In the genomic region with DNA sequence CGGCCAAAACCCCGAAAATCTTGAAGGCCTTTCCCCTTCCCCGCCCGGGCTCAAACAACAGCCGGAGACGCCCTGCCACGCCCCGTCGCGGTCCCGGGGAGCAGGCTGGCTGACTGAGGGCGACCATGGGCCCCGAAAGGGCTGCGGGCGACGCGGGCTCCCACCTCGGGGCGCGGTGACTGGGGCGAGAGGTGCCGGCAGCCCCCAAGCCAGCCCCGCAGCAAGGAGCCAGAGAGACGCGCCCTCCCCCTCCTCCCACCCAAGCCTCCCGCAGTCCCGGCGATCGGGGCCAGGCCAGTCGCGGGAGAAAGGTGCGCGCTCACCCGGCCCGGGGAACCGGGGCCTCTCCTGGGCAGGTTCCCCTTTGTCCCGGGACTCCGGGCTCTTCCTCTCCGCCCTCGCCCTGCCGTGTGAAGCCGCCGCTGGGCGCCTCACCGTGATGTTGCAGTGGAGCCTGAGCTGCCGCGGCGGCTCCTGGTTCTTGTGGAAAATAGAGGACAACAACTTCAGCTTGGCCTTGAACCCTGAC, we compare ENCODE assay signal across 8 cellular contexts. TPM values are rescaled to one million over a fixed set of nuclear protein-coding genes. Genes with fewer than 3 reads are reported as not detected.
DNase-seq lines count a peak whose midpoint lies in the region; ATAC-seq and TF ChIP-seq lines count a peak whose summit lies in the region.

No MANE protein-coding gene starts in this region.

- H3K4me3 Mint-ChIP-seq in activated naive CD8-positive, alpha-beta T cell treated with anti-CD3 and anti-CD28 coated beads, Interleukin-2, amount 50 U/mL, for 24 hours = peak overlapping the region; percentile 81

- H3K9me3 ChIP-seq in AG04450 (ENCODE audit: control insufficient read depth, insufficient read depth, low read length) = peaks cover 2% of the 10 kb centered on the region; the same call in 1 of the 2 replicates

- H3K27me3 ChIP-seq in AG04450 (ENCODE audit: control insufficient read depth, insufficient read depth, low read length) = no peaks in the 10 kb centered on the region

- H3K4me1 Mint-ChIP-seq in activated naive CD8-positive, alpha-beta T cell treated with anti-CD3 and anti-CD28 coated beads, Interleukin-2, amount 50 U/mL, for 24 hours = peaks cover 11% of the 10 kb centered on the region

- peak overlapping the region; percentile 88 for H3K27ac ChIP-seq in AG04450 (ENCODE audit: low read depth, low read length)

- POLR2A ChIA-PET in AG04450 (lab: Yijun Ruan, JAX) = interaction anchor here (1.5 kb wide), 2 partner anchors 9 to 398 kb away, joined by 9 read pairs; no protein-coding TSS in a partner anchor

- peak; percentile 65 for ATAC-seq in GM21529 (IDR thresholded peaks at IDR 0.05; ENCODE audit: unreplicated experiment)
- ATAC-seq in SK-N-SH treated with all-trans-retinoic acid at 6 μM for 48 hours = peak; percentile 81
- peak; percentile 57 for ATAC-seq in activated naive CD8-positive, alpha-beta T cell treated with anti-CD3 and anti-CD28 coated beads, Interleukin-2, amount 50 U/mL, for 24 hours
- peak; percentile 70 to 83 for ATAC-seq in left cardiac atrium
- no peak for ATAC-seq in GM19328 (IDR thresholded peaks at IDR 0.05; ENCODE audit: unreplicated experiment)
- no peak for ATAC-seq in HG03520 (IDR thresholded peaks at IDR 0.05; ENCODE audit: unreplicated experiment)

- CTCF ChIA-PET in AG04450 (lab: Charles Lee) = interaction anchor here (0.6 to 1.6 kb wide), 11 partner anchors 7 to 909 kb away, joined by 3 to 7 read pairs (median 4); no protein-coding TSS in a partner anchor

- no peak for DNase-seq in AG04450 (ENCODE audit: low read depth, low spot score)
- peak; percentile 58 for DNase-seq in activated naive CD8-positive, alpha-beta T cell treated with anti-CD3 and anti-CD28 coated beads, Interleukin-2, amount 50 U/mL, for 24 hours
- DNase-seq in left cardiac atrium = peak; percentile 61
- peak; percentile 89 for DNase-seq in retina

- H3K9me3 Mint-ChIP-seq in activated naive CD8-positive, alpha-beta T cell treated with anti-CD3 and anti-CD28 coated beads, Interleukin-2, amount 50 U/mL, for 24 hours = no peaks in the 10 kb centered on the region

- intact Hi-C loops in left cardiac atrium (cut with DNase I) = no loop called here

- no peak for TF ChIP-seq CTCF in AG04450 (IDR thresholded peaks at IDR 0.05; ENCODE audit: low read depth, low read length)

- no peaks in the 10 kb centered on the region for H3K27me3 Mint-ChIP-seq in activated naive CD8-positive, alpha-beta T cell treated with anti-CD3 and anti-CD28 coated beads, Interleukin-2, amount 50 U/mL, for 24 hours

- peak overlapping the region; percentile 64 for H3K27ac Mint-ChIP-seq in activated naive CD8-positive, alpha-beta T cell treated with anti-CD3 and anti-CD28 coated beads, Interleukin-2, amount 50 U/mL, for 24 hours

- no peaks in the 10 kb centered on the region for H3K36me3 Mint-ChIP-seq in activated naive CD8-positive, alpha-beta T cell treated with anti-CD3 and anti-CD28 coated beads, Interleukin-2, amount 50 U/mL, for 24 hours (ENCODE audit: low read depth)

- H3K4me3 ChIP-seq in AG04450 (ENCODE audit: low read depth, low read length) = peak overlapping the region; percentile 73

TF ChIP-seq in SK-N-SH treated with all-trans-retinoic acid at 6 μM for 48 hours, 23 proteins besides CTCF, POLR2A, EP300 and RAD21:
- TF ChIP-seq CSDC2 (CRISPR knock-in tag; IDR thresholded peaks at IDR 0.05) (no peak), ZNF70 (CRISPR knock-in tag; IDR thresholded peaks at IDR 0.05) (no peak), ARNTL (CRISPR knock-in tag; IDR thresholded peaks at IDR 0.05; ENCODE audit: borderline replicate concordance, low read depth) (no peak), ZFP3 (CRISPR knock-in tag; IDR thresholded peaks at IDR 0.05) (no peak), SNAI2 (CRISPR knock-in tag; IDR thresholded peaks at IDR 0.05) (no peak), ESRRG (CRISPR knock-in tag; IDR thresholded peaks at IDR 0.05) (no peak), GLIS3 (CRISPR knock-in tag; IDR thresholded peaks at IDR 0.05) (no peak), RARB (CRISPR knock-in tag; IDR thresholded peaks at IDR 0.05) (no peak), ZNF8 (CRISPR knock-in tag; IDR thresholded peaks at IDR 0.05) (no peak), ZC3H10 (CRISPR knock-in tag; IDR thresholded peaks at IDR 0.05) (no peak), TCF4 (CRISPR knock-in tag; IDR thresholded peaks at IDR 0.05; ENCODE audit: borderline replicate concordance) (no peak), ZNF565 (CRISPR knock-in tag; conservative IDR thresholded peaks at IDR 0.05; ENCODE audit: low read depth) (no peak), ZFP30 (CRISPR knock-in tag; IDR thresholded peaks at IDR 0.05) (no peak)
- TF ChIP-seq, protein P1, sequence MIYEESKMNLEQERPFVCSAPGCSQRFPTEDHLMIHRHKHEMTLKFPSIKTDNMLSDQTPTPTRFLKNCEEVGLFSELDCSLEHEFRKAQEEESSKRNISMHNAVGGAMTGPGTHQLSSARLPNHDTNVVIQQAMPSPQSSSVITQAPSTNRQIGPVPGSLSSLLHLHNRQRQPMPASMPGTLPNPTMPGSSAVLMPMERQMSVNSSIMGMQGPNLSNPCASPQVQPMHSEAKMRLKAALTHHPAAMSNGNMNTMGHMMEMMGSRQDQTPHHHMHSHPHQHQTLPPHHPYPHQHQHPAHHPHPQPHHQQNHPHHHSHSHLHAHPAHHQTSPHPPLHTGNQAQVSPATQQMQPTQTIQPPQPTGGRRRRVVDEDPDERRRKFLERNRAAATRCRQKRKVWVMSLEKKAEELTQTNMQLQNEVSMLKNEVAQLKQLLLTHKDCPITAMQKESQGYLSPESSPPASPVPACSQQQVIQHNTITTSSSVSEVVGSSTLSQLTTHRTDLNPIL (CRISPR knock-in tag; IDR thresholded peaks at IDR 0.05; ENCODE audit: low read depth) = no peak
- TF ChIP-seq, protein P2, sequence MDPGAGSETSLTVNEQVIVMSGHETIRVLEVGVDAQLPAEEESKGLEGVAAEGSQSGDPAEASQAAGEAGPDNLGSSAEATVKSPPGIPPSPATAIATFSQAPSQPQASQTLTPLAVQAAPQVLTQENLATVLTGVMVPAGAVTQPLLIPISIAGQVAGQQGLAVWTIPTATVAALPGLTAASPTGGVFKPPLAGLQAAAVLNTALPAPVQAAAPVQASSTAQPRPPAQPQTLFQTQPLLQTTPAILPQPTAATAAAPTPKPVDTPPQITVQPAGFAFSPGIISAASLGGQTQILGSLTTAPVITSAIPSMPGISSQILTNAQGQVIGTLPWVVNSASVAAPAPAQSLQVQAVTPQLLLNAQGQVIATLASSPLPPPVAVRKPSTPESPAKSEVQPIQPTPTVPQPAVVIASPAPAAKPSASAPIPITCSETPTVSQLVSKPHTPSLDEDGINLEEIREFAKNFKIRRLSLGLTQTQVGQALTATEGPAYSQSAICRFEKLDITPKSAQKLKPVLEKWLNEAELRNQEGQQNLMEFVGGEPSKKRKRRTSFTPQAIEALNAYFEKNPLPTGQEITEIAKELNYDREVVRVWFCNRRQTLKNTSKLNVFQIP (CRISPR knock-in tag; IDR thresholded peaks at IDR 0.05; ENCODE audit: borderline replicate concordance, low read depth) = no peak
- TF ChIP-seq, protein P3, sequence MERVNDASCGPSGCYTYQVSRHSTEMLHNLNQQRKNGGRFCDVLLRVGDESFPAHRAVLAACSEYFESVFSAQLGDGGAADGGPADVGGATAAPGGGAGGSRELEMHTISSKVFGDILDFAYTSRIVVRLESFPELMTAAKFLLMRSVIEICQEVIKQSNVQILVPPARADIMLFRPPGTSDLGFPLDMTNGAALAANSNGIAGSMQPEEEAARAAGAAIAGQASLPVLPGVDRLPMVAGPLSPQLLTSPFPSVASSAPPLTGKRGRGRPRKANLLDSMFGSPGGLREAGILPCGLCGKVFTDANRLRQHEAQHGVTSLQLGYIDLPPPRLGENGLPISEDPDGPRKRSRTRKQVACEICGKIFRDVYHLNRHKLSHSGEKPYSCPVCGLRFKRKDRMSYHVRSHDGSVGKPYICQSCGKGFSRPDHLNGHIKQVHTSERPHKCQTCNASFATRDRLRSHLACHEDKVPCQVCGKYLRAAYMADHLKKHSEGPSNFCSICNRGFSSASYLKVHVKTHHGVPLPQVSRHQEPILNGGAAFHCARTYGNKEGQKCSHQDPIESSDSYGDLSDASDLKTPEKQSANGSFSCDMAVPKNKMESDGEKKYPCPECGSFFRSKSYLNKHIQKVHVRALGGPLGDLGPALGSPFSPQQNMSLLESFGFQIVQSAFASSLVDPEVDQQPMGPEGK (CRISPR knock-in tag; IDR thresholded peaks at IDR 0.05; ENCODE audit: borderline replicate concordance) = no peak
- TF ChIP-seq, protein P4, sequence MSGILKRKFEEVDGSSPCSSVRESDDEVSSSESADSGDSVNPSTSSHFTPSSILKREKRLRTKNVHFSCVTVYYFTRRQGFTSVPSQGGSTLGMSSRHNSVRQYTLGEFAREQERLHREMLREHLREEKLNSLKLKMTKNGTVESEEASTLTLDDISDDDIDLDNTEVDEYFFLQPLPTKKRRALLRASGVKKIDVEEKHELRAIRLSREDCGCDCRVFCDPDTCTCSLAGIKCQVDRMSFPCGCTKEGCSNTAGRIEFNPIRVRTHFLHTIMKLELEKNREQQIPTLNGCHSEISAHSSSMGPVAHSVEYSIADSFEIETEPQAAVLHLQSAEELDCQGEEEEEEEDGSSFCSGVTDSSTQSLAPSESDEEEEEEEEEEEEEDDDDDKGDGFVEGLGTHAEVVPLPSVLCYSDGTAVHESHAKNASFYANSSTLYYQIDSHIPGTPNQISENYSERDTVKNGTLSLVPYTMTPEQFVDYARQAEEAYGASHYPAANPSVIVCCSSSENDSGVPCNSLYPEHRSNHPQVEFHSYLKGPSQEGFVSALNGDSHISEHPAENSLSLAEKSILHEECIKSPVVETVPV (CRISPR knock-in tag; IDR thresholded peaks at IDR 0.05) = no peak

RNA-seq across cellular contexts. Expression of a gene that starts 30.6 kb away (rescaled TPM):
- 16.2 and 17.0 TPM in 2 replicates for polyA plus RNA-seq in AG04450 (2011; rRNA removed)
- 24.1 and 25.9 TPM in 2 replicates for polyA minus RNA-seq in AG04450 (2011; rRNA and poly(A)+ RNA removed)
- 1 to 10 TPM; 4.5 to 5.0 TPM for total RNA-seq in left cardiac atrium

Comparison
In these comparisons a context has a peak if more than half of its experiments do, and no peak if none do; other contexts are left out.
1. ATAC-seq: peak in GM21529 (single experiment), SK-N-SH treated with all-trans-retinoic acid at 6 μM for 48 hours (single experiment), activated naive CD8-positive, alpha-beta T cell treated with anti-CD3 and anti-CD28 coated beads, Interleukin-2, amount 50 U/mL, for 24 hours (single experiment) and left cardiac atrium (2 of 2); none in GM19328 (single experiment) and HG03520 (single experiment).